Comparison of ENCODE assay signal across 8 cellular contexts in genomic region chr5:41903382-41903891, GRCh38. TPM values are rescaled to one million over a fixed set of nuclear protein-coding genes. Genes with fewer than 3 reads are reported as not detected.
DNase-seq lines count a peak whose midpoint lies in the region; ATAC-seq and TF ChIP-seq lines count a peak whose summit lies in the region.

No MANE protein-coding gene starts in this region.

- H3K27me3 ChIP-seq in DOHH2 (ENCODE audit: control insufficient read depth, low read length), result no peaks in the 10 kb centered on the region
- no peaks in the 10 kb centered on the region for H3K27me3 ChIP-seq in PC-3 (ENCODE audit: low read length)
- no peaks in the 10 kb centered on the region for H3K27me3 ChIP-seq in parathyroid adenoma (ENCODE audit: control insufficient read depth, insufficient read depth, low read length)

- H3K9ac ChIP-seq in PC-3 (ENCODE audit: low read length) (peak overlapping the region; percentile 9; the same call in 1 of the 2 replicates), parathyroid adenoma (no peak overlapping the region)

- BruUV-seq in PC-3 (replicated peaks; lab: Mats Ljungman, UMichigan), result TSS peak; percentile 99

- H3K9me3 ChIP-seq in DOHH2 (ENCODE audit: control insufficient read depth, insufficient read depth, low read length), result no peaks in the 10 kb centered on the region
- H3K9me3 ChIP-seq in PC-3 (ENCODE audit: low read length), result no peaks in the 10 kb centered on the region
- H3K9me3 ChIP-seq in parathyroid adenoma (ENCODE audit: control insufficient read depth, low read length), result no peaks in the 10 kb centered on the region

- H3K9me2 ChIP-seq in DOHH2 (replicated peaks; ENCODE audit: control insufficient read depth, low read length), result no peaks in the 10 kb centered on the region
- H3K9me2 ChIP-seq in PC-3 (replicated peaks; ENCODE audit: low read length), result no peaks in the 10 kb centered on the region

- peak overlapping the region; percentile 98 for H3K4me3 Mint-ChIP-seq in endothelial cell (ENCODE audit: unreplicated experiment)

- POLR2A ChIA-PET in PC-3 (lab: Charles Lee; ENCODE audit: unreplicated experiment), result interaction anchor here (0.5 to 1.2 kb wide), 5 partner anchors 27 to 1519 kb away, joined by 3 to 4 read pairs (median 3); no protein-coding TSS in a partner anchor

- H3K4me1 ChIP-seq in DOHH2 (ENCODE audit: control insufficient read depth, low read length) (peaks cover 29% of the 10 kb centered on the region), PC-3 (ENCODE audit: insufficient read depth, low read length) (peaks cover 18% of the 10 kb centered on the region), parathyroid adenoma (peaks cover 7% of the 10 kb centered on the region)

- H3K27ac Mint-ChIP-seq in endothelial cell (ENCODE audit: unreplicated experiment), result peak overlapping the region; percentile 97

- peaks cover 9% of the 10 kb centered on the region for H3K27me3 Mint-ChIP-seq in endothelial cell (ENCODE audit: unreplicated experiment)

- H2AFZ ChIP-seq in PC-3 (ENCODE audit: low read length) (peak overlapping the region; percentile 70), parathyroid adenoma (peak overlapping the region; percentile 80)

- H3K79me2 ChIP-seq in DOHH2 (ENCODE audit: control insufficient read depth, low read length), result peaks cover 37% of the 10 kb centered on the region
- H3K79me2 ChIP-seq in PC-3 (ENCODE audit: low read length), result peaks cover 28% of the 10 kb centered on the region
- H3K79me2 ChIP-seq in parathyroid adenoma, result peaks cover 10% of the 10 kb centered on the region

- H3K4me1 Mint-ChIP-seq in endothelial cell (ENCODE audit: unreplicated experiment), result peaks cover 13% of the 10 kb centered on the region

- 0 out of 2 replicates have a peak, but pooled peaks cover 2% of the 10 kb centered on the region for H3F3A ChIP-seq in DOHH2 (ENCODE audit: control insufficient read depth, insufficient read depth)
- no peaks in the 10 kb centered on the region for H3F3A ChIP-seq in PC-3 (ENCODE audit: low read length, unreplicated experiment)

- ATAC-seq in PC-3 (no peak), HG03460 (IDR thresholded peaks at IDR 0.05; ENCODE audit: unreplicated experiment) (no peak), GM19467 (IDR thresholded peaks at IDR 0.05; ENCODE audit: unreplicated experiment) (no peak)

- H3K4me3 ChIP-seq in DOHH2 (ENCODE audit: low read length), result peak overlapping the region; percentile 93
- peak overlapping the region; percentile 78 for H3K4me3 ChIP-seq in PC-3 (ENCODE audit: low read length)
- peak overlapping the region; percentile 97 for H3K4me3 ChIP-seq in parathyroid adenoma (ENCODE audit: low read depth, low read length)

- H3K9me3 Mint-ChIP-seq in endothelial cell (ENCODE audit: unreplicated experiment), result no peaks in the 10 kb centered on the region

- H3K27ac ChIP-seq in DOHH2 (ENCODE audit: low read depth, low read length), result peak overlapping the region; percentile 50
- no peak overlapping the region for H3K27ac ChIP-seq in PC-3 (ENCODE audit: low read length)
- peak overlapping the region; percentile 75 for H3K27ac ChIP-seq in parathyroid adenoma

- H3K36me3 Mint-ChIP-seq in endothelial cell (ENCODE audit: low read depth, unreplicated experiment), result peaks cover 3% of the 10 kb centered on the region

- H4K20me1 ChIP-seq in DOHH2 (ENCODE audit: control insufficient read depth, insufficient read depth, low read depth, low read length) (no peaks in the 10 kb centered on the region), PC-3 (ENCODE audit: low read length) (no peaks in the 10 kb centered on the region)

- DNase-seq in PC-3 (no peak), endothelial cell (ENCODE audit: low spot score) (no peak), NCI-H1092 (lab: John Stamatoyannopoulos, UW) (no peak), Ammon's horn (ENCODE audit: low spot score) (no peak)

- intact Hi-C loops in PC-3 (cut with micrococcal nuclease), result no loop called here

- H3K36me3 ChIP-seq in DOHH2 (ENCODE audit: control insufficient read depth, low read length), result peaks cover 32% of the 10 kb centered on the region
- 0 out of 2 replicates have a peak, but pooled peaks cover 1% of the 10 kb centered on the region for H3K36me3 ChIP-seq in PC-3 (ENCODE audit: low read depth, low read length)
- H3K36me3 ChIP-seq in parathyroid adenoma (ENCODE audit: control insufficient read depth, insufficient read depth, low read length), result no peaks in the 10 kb centered on the region

- H3K4me2 ChIP-seq in DOHH2 (ENCODE audit: low read length), result peak overlapping the region; percentile 92
- peak overlapping the region; percentile 87 for H3K4me2 ChIP-seq in PC-3 (ENCODE audit: low read length)
- H3K4me2 ChIP-seq in parathyroid adenoma (ENCODE audit: low read length), result peak overlapping the region; percentile 81

- CTCF ChIA-PET in PC-3 (lab: Charles Lee), result interaction anchor here (0.7 to 1.4 kb wide), 3 partner anchors 47 to 154 kb away, joined by 3 to 7 read pairs (median 5); no protein-coding TSS in a partner anchor

- TF ChIP-seq CTCF in DOHH2 (IDR thresholded peaks at IDR 0.05; ENCODE audit: low read depth, low read length, poor library complexity, severe bottlenecking) (no peak), PC-3 (conservative IDR thresholded peaks at IDR 0.05; ENCODE audit: low read depth, low read length) (no peak), endothelial cell (IDR thresholded peaks at IDR 0.05; ENCODE audit: unreplicated experiment) (no peak), parathyroid adenoma (IDR thresholded peaks at IDR 0.05) (no peak)

RNA-seq across cellular contexts. Expression of gene RIMOC1, which starts 0.7 kb away (rescaled TPM):
- total RNA-seq in PC-3 (2014; rRNA removed) (10.3 and 11.3 TPM in 2 replicates), endothelial cell (ENCODE audit: unreplicated experiment) (31.5 TPM)

RNA-seq across cellular contexts. Expression of gene FBXO4, which starts 21.6 kb away (rescaled TPM):
- total RNA-seq in PC-3 (2014; rRNA removed) (11.5 and 18.1 TPM in 2 replicates), endothelial cell (ENCODE audit: unreplicated experiment) (4.4 TPM)

RNA-seq across cellular contexts. Expression of gene OXCT1, which starts 33.2 kb away (rescaled TPM):
- total RNA-seq in PC-3 (2014; rRNA removed) (25.5 and 30.8 TPM in 2 replicates), endothelial cell (ENCODE audit: unreplicated experiment) (6.5 TPM)
